ENCODE assay signal across 9 cellular contexts in genomic region chr4:86223472-86223871, GRCh38.
DNase-seq lines count a peak whose midpoint lies in the region; ATAC-seq and TF ChIP-seq lines count a peak whose summit lies in the region.
"Had no signal": no experiment of that assay in that cellular context is flagged by ENCODE, and none has a peak within 500 bp of the region (broad histone marks: within the 10 kb centered on the region; RNA-seq: fewer than 3 reads in every experiment).

No MANE protein-coding gene starts in this region.

- H3K4me1 ChIP-seq in effector memory CD4-positive, alpha-beta T cell (ENCODE audit: control insufficient read depth, insufficient read depth, low read length, poor library complexity, severe bottlenecking): no peaks in the 10 kb centered on the region

- ATAC-seq in GM21390 (IDR thresholded peaks at IDR 0.05; ENCODE audit: unreplicated experiment): peak; percentile 82

- H3K27me3 ChIP-seq in dorsolateral prefrontal cortex: no peaks in the 10 kb centered on the region
- no peaks in the 10 kb centered on the region for H3K27me3 ChIP-seq in effector memory CD4-positive, alpha-beta T cell (replicated peaks; ENCODE audit: control insufficient read depth, insufficient read depth, low read length, poor library complexity, severe bottlenecking)

- in situ Hi-C loops in KBM-7 (cut with MboI; ENCODE audit: low pct_unique_long_range_greater_than_20kb, low sequenced_read_pairs): no loop called here

- no peak overlapping the region for H3K4me3 ChIP-seq in dorsolateral prefrontal cortex
- no peak overlapping the region for H3K4me3 ChIP-seq in effector memory CD4-positive, alpha-beta T cell (ENCODE audit: insufficient read depth, low read depth, low read length, poor library complexity, severe bottlenecking)
- H3K4me3 ChIP-seq: lung had no signal

- peak; percentile 48 for DNase-seq in D341Med (ENCODE audit: low spot score)
- peak; percentile 75 for DNase-seq in KBM-7
- no peak for DNase-seq in dorsolateral prefrontal cortex
- DNase-seq in stimulated activated CD4-positive, alpha-beta T cell treated with anti-CD3 and anti-CD28 coated beads, Interleukin-1b, Interleukin-23, amount 100 ng/mL, for 48 hours: no peak
- no peak for DNase-seq in activated T-cell treated with anti-CD3 and anti-CD28 coated beads for 4 hours
- DNase-seq in occipital lobe (lab: John Stamatoyannopoulos, UW): no peak
- no peak for DNase-seq in effector memory CD4-positive, alpha-beta T cell

- H3K9me3 ChIP-seq in effector memory CD4-positive, alpha-beta T cell (ENCODE audit: control insufficient read depth, low read length): no peaks in the 10 kb centered on the region

- H3K27ac ChIP-seq in dorsolateral prefrontal cortex: no peak overlapping the region
- H3K27ac ChIP-seq in effector memory CD4-positive, alpha-beta T cell (ENCODE audit: insufficient read depth, low read length, poor library complexity, severe bottlenecking): no peak overlapping the region

- TF ChIP-seq CTCF in dorsolateral prefrontal cortex (IDR thresholded peaks at IDR 0.05 in 54 of 56, conservative IDR thresholded peaks at IDR 0.05 in 2 of 56; ENCODE audit: low read depth in 1 of 56, partially characterized antibody in 56 of 56): peak in 37 of 56 donors; percentile 5 to 52 (median 31)

- intact Hi-C loops in dorsolateral prefrontal cortex (cut with DNase I): no loop called here

- H3K36me3 ChIP-seq in effector memory CD4-positive, alpha-beta T cell (ENCODE audit: control insufficient read depth, insufficient read depth, low read length): no peaks in the 10 kb centered on the region

Comparison
In these comparisons a context has a peak if more than half of its experiments do, and no peak if none do; other contexts are left out.
1. DNase-seq: peak in D341Med (single experiment) and KBM-7 (single experiment); none in dorsolateral prefrontal cortex (0 of 10), stimulated activated CD4-positive, alpha-beta T cell treated with anti-CD3 and anti-CD28 coated beads, Interleukin-1b, Interleukin-23, amount 100 ng/mL, for 48 hours (single experiment), activated T-cell treated with anti-CD3 and anti-CD28 coated beads for 4 hours (single experiment), occipital lobe (single experiment) and effector memory CD4-positive, alpha-beta T cell (0 of 3).